In the genomic region with DNA sequence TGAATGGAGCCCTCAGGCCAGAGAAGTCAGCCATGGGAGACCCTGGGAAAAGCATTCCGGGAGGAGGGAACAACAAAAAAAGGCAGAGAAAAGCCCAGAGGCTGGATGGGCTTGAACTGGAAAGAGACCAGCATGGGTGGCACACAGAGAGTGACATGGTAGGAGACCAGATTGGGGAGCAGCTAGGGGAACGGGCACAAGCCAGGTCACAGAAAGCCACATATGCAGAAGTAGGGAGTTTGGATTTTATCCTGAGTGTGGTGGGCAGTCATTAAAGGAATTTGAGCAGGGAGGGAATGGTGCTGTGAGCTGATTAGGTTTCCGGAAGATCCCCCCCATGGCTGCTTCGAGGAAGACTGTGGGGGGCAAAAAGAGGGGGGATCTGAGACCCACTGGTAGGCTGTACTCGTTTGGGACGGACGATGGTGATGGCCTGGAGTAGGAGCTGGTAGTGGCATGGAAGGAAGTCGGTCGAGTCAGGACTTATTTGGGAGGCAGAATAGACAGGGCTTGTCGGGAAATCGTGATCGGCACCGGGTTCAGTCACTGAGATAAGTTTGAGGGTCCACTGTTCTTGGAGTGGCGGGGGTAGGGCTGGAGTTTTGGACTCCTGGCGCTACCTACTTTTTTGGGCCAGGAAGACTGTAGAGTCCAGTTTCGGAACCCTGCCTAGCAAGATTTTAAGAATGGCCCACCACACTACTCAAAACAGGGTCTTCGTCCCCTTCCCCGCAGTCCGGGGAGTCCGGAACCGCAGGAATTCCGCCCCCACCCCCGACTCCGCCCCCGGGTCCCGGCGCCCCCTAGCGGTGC, we compare ENCODE assay signal across 8 cellular contexts. TPM values are rescaled to one million over a fixed set of nuclear protein-coding genes. Genes with fewer than 3 reads are reported as not detected.
DNase-seq lines count a peak whose midpoint lies in the region; ATAC-seq, FAIRE-seq and TF ChIP-seq lines count a peak whose summit lies in the region.

No MANE protein-coding gene starts in this region.

- H3K9me3 Mint-ChIP-seq in Caco-2 (ENCODE audit: unreplicated experiment): no peaks in the 10 kb centered on the region
- no peaks in the 10 kb centered on the region for H3K9me3 Mint-ChIP-seq in astrocyte (ENCODE audit: unreplicated experiment)

- H3K27ac ChIP-seq in HUES64 (ENCODE audit: low read depth, low read length) (peak overlapping the region; percentile 98), astrocyte (ENCODE audit: low read depth, low read length) (peak overlapping the region; percentile 96), keratinocyte (ENCODE audit: control insufficient read depth, insufficient read depth, low read length) (peak overlapping the region; percentile 92)

- H3K4me1 Mint-ChIP-seq in Caco-2 (ENCODE audit: low read depth, unreplicated experiment) (peaks cover 8% of the 10 kb centered on the region), astrocyte (ENCODE audit: low read depth, unreplicated experiment) (peaks cover 14% of the 10 kb centered on the region)

- H4K20me1 ChIP-seq in astrocyte (ENCODE audit: insufficient read depth, low read length) (peaks cover 20% of the 10 kb centered on the region), keratinocyte (ENCODE audit: control insufficient read depth, extremely low read depth, insufficient read depth, low read length) (no peaks in the 10 kb centered on the region)

- H3K4me3 ChIP-seq in Caco-2 (ENCODE audit: low read depth, low read length) (peak overlapping the region; percentile 46), HUES64 (ENCODE audit: low read length) (peak overlapping the region; percentile 77), astrocyte (ENCODE audit: insufficient read depth, low read depth, low read length) (peak overlapping the region; percentile 98), keratinocyte (ENCODE audit: control insufficient read depth in 2 of 3, extremely low read depth in 1 of 3, insufficient read depth in 2 of 3, low read depth in 1 of 3, low read length in 3 of 3) (peak overlapping the region; percentile 61 to 100 (median 99))

- H2AFZ ChIP-seq in astrocyte (ENCODE audit: low read depth, low read length): peak overlapping the region; percentile 12
- peak overlapping the region; percentile 33 for H2AFZ ChIP-seq in keratinocyte (ENCODE audit: control insufficient read depth, low read length)

- peaks cover 38% of the 10 kb centered on the region for H3K79me2 ChIP-seq in astrocyte (ENCODE audit: insufficient read depth, low read length)
- H3K79me2 ChIP-seq in keratinocyte (ENCODE audit: control insufficient read depth, insufficient read depth, low read length): peaks cover 28% of the 10 kb centered on the region

- H3K36me3 Mint-ChIP-seq in Caco-2 (ENCODE audit: insufficient read depth, unreplicated experiment) (peaks cover 25% of the 10 kb centered on the region), astrocyte (ENCODE audit: low read depth, unreplicated experiment) (peaks cover 3% of the 10 kb centered on the region)

- no peaks in the 10 kb centered on the region for H3K9me1 ChIP-seq in keratinocyte (ENCODE audit: control insufficient read depth, extremely low read depth, insufficient read depth, low read length)

- FAIRE-seq in astrocyte (lab: Jason Lieb, UNC): no peak
- no peak for FAIRE-seq in keratinocyte (lab: Jason Lieb, UNC)

- H3K27ac Mint-ChIP-seq in Caco-2 (ENCODE audit: unreplicated experiment) (peak overlapping the region; percentile 90), astrocyte (ENCODE audit: unreplicated experiment) (peak overlapping the region; percentile 100)

- DNase-seq in Caco-2 (no peak), astrocyte (ENCODE audit: low read depth) (no peak), keratinocyte (ENCODE audit: low read depth, low spot score) (no peak), NCI-H748 (lab: John Stamatoyannopoulos, UW; ENCODE audit: unreplicated experiment) (no peak), NCI-H69 (lab: John Stamatoyannopoulos, UW) (no peak), CD1c-positive myeloid dendritic cell (ENCODE audit: extremely low spot score) (no peak)
- DNase-seq in stimulated activated naive CD8-positive, alpha-beta T cell treated with anti-CD3 and anti-CD28 coated beads, Interleukin-15, Interleukin-2, amounts not matched to agents 100 U/mL and 50 U/mL, for 24 hours: peak; percentile 26

- POLR2A ChIA-PET in Caco-2 (lab: Charles Lee): interaction anchor here (0.6 to 2.0 kb wide), 3 partner anchors 18 to 185 kb away, joined by 3 to 12 read pairs (median 4); a partner anchor contains a TSS

- H3K4me1 ChIP-seq in Caco-2: no peaks in the 10 kb centered on the region
- peaks cover 10% of the 10 kb centered on the region for H3K4me1 ChIP-seq in HUES64 (ENCODE audit: insufficient read depth, low read length)
- peaks cover 21% of the 10 kb centered on the region for H3K4me1 ChIP-seq in astrocyte (ENCODE audit: insufficient read depth, low read length)
- H3K4me1 ChIP-seq in keratinocyte (ENCODE audit: control insufficient read depth, extremely low read depth, insufficient read depth, low read length): peaks cover 7% of the 10 kb centered on the region

- dilution Hi-C loops in keratinocyte (cut with MboI; ENCODE audit: extremely low pct_ligation_motif_present, low sequenced_read_pairs): no loop called here

- no TSS peak for BruUV-seq in Caco-2 (replicated peaks; lab: Mats Ljungman, UMichigan)

- CTCF ChIA-PET in Caco-2 (lab: Charles Lee): interaction anchor here (1.0 to 1.1 kb wide), 2 partner anchors 11 to 18 kb away, joined by 3 to 5 read pairs; no protein-coding TSS in a partner anchor

- H3K9ac ChIP-seq in HUES64 (ENCODE audit: low read depth, low read length) (peak overlapping the region; percentile 80), astrocyte (ENCODE audit: low read length) (peak overlapping the region; percentile 99), keratinocyte (ENCODE audit: control insufficient read depth, extremely low read depth, insufficient read depth, low read length) (peak overlapping the region; percentile 96)

- TF ChIP-seq CTCF in Caco-2 (IDR thresholded peaks at IDR 0.05; ENCODE audit: insufficient read depth in 1 of 2, low read depth in 1 of 2, low read length in 1 of 2, severe bottlenecking in 1 of 2, unreplicated experiment in 1 of 2) (no peak), astrocyte (IDR thresholded peaks at IDR 0.05; ENCODE audit: insufficient read depth, low read depth, low read length) (no peak), keratinocyte (optimal IDR thresholded peaks at IDR 0.05 in 1 of 3, IDR thresholded peaks at IDR 0.05 in 1 of 3, conservative IDR thresholded peaks at IDR 0.05 in 1 of 3; ENCODE audit: extremely low read depth in 1 of 3, insufficient read depth in 2 of 3, low read length in 3 of 3) (no peak)

- 2% methylated on average over 28 of the region's 28 CpGs for WGBS in HUES64

- H3K36me3 ChIP-seq in Caco-2 (ENCODE audit: control insufficient read depth, insufficient read depth, low read length): no peaks in the 10 kb centered on the region; the same call in 1 of the 2 replicates
- peaks cover 7% of the 10 kb centered on the region; the same call in 1 of the 2 replicates for H3K36me3 ChIP-seq in HUES64 (ENCODE audit: insufficient read depth, low read length)
- peaks cover 10% of the 10 kb centered on the region for H3K36me3 ChIP-seq in astrocyte (ENCODE audit: insufficient read depth, low read length)
- peaks cover 0 to 6% of the 10 kb centered on the region in 2 experiments for H3K36me3 ChIP-seq in keratinocyte (ENCODE audit: control insufficient read depth in 2 of 2, extremely low read depth in 1 of 2, insufficient read depth in 2 of 2, low read length in 2 of 2)

- no peak for ATAC-seq in stimulated activated naive CD8-positive, alpha-beta T cell treated with anti-CD3 and anti-CD28 coated beads, Interleukin-15, Interleukin-2, amounts not matched to agents 100 U/mL and 50 U/mL, for 24 hours

- no peaks in the 10 kb centered on the region for H3K27me3 ChIP-seq in Caco-2 (replicated peaks; ENCODE audit: control insufficient read depth, insufficient read depth, low read length)
- H3K27me3 ChIP-seq in HUES64 (ENCODE audit: insufficient read depth, low read length): no peaks in the 10 kb centered on the region
- no peaks in the 10 kb centered on the region for H3K27me3 ChIP-seq in astrocyte (ENCODE audit: insufficient read depth, low read length)
- H3K27me3 ChIP-seq in keratinocyte (ENCODE audit: control insufficient read depth, extremely low read depth, insufficient read depth, low read length): no peaks in the 10 kb centered on the region

- intact Hi-C loops in Caco-2 (cut with micrococcal nuclease; ENCODE audit: unreplicated experiment): loop anchor here (1.0 kb wide), 1 partner anchor 40 kb away; a partner anchor contains a TSS

- H3K4me3 Mint-ChIP-seq in Caco-2 (ENCODE audit: unreplicated experiment) (peak overlapping the region; percentile 93), astrocyte (ENCODE audit: unreplicated experiment) (peak overlapping the region; percentile 95)

- H3K27me3 Mint-ChIP-seq in Caco-2 (ENCODE audit: insufficient read depth, unreplicated experiment) (no peaks in the 10 kb centered on the region), astrocyte (ENCODE audit: low read depth, unreplicated experiment) (no peaks in the 10 kb centered on the region)

- peak overlapping the region; percentile 99 for H3K4me2 ChIP-seq in astrocyte (ENCODE audit: low read length)
- H3K4me2 ChIP-seq in keratinocyte (ENCODE audit: control insufficient read depth, extremely low read depth, insufficient read depth, low read depth, low read length): peak overlapping the region; percentile 95

- H3K9me3 ChIP-seq in Caco-2: no peaks in the 10 kb centered on the region
- no peaks in the 10 kb centered on the region for H3K9me3 ChIP-seq in HUES64 (ENCODE audit: insufficient read depth, low read depth, low read length)
- H3K9me3 ChIP-seq in astrocyte (ENCODE audit: insufficient read depth, low read depth, low read length): no peaks in the 10 kb centered on the region
- H3K9me3 ChIP-seq in keratinocyte (ENCODE audit: control insufficient read depth, low read depth, low read length): no peaks in the 10 kb centered on the region

RNA-seq across cellular contexts. Expression of a gene that starts 0.9 kb away (rescaled TPM):
- 7.7 and 8.6 TPM in 2 replicates for total RNA-seq in Caco-2 (2022)
- 4.3 TPM for polyA plus RNA-seq in HUES64 (2013, experiment 1 of 2)
- 3.5 TPM for polyA plus RNA-seq in HUES64 (2013, experiment 2 of 2)
- total RNA-seq in astrocyte: 21.6 and 22.9 TPM in 2 replicates
- polyA plus RNA-seq in keratinocyte: 9.5 to 15.4 TPM (median 10.5 TPM) in 3 replicates
- 17.5 TPM for polyA plus RNA-seq in keratinocyte (2011; ENCODE audit: low read depth)
- 7.1 and 13.0 TPM in 2 replicates for polyA plus RNA-seq in keratinocyte (2011; cell fraction: cytosol; rRNA removed)
- polyA plus RNA-seq in keratinocyte (2011; cell fraction: nucleus; rRNA removed): 8.1 and 10.9 TPM in 2 replicates
- 10.6 and 28.6 TPM in 2 replicates for polyA plus RNA-seq in keratinocyte (2012; ENCODE audit: low replicate concordance)
- 3.8 to 6.1 TPM (median 4.4 TPM) in 3 replicates for polyA minus RNA-seq in keratinocyte
- polyA minus RNA-seq in keratinocyte (2011; cell fraction: cytosol; rRNA and poly(A)+ RNA removed): 10.0 TPM
- polyA minus RNA-seq in keratinocyte (2011; cell fraction: nucleus; rRNA and poly(A)+ RNA removed): 3.5 and 4.0 TPM in 2 replicates

RNA-seq across cellular contexts. Expression of a gene that starts 11.7 kb away (rescaled TPM):
- total RNA-seq in Caco-2 (2022) (2.5 TPM in 2 replicates), astrocyte (1.5 and 2.6 TPM in 2 replicates)
- 3.3 TPM for polyA plus RNA-seq in HUES64 (2013, experiment 1 of 2)
- polyA plus RNA-seq in HUES64 (2013, experiment 2 of 2): 3.1 TPM
- polyA plus RNA-seq in keratinocyte: 0.22 to 0.49 TPM (median 0.42 TPM) in 3 replicates
- polyA plus RNA-seq in keratinocyte (2011; ENCODE audit: low read depth): 0.56 TPM
- polyA plus RNA-seq in keratinocyte (2011; cell fraction: cytosol; rRNA removed): 0.21 and 0.45 TPM in 2 replicates
- 0.82 and 1.0 TPM in 2 replicates for polyA plus RNA-seq in keratinocyte (2011; cell fraction: nucleus; rRNA removed)
- 0.45 and 0.90 TPM in 2 replicates for polyA plus RNA-seq in keratinocyte (2012; ENCODE audit: low replicate concordance)
- polyA minus RNA-seq in keratinocyte: 0.13 to 0.33 TPM (median 0.32 TPM) in 3 replicates
- 0.58 TPM for polyA minus RNA-seq in keratinocyte (2011; cell fraction: cytosol; rRNA and poly(A)+ RNA removed)
- 0.32 and 0.47 TPM in 2 replicates for polyA minus RNA-seq in keratinocyte (2011; cell fraction: nucleus; rRNA and poly(A)+ RNA removed)

RNA-seq across cellular contexts. Expression of a gene that starts 19.3 kb away (rescaled TPM):
- total RNA-seq in Caco-2 (2022) (45.2 and 52.2 TPM in 2 replicates), astrocyte (49.7 and 58.5 TPM in 2 replicates)
- polyA plus RNA-seq in HUES64 (2013, experiment 1 of 2): 17.2 TPM
- 21.0 TPM for polyA plus RNA-seq in HUES64 (2013, experiment 2 of 2)
- 11.8 to 16.1 TPM (median 13.2 TPM) in 3 replicates for polyA plus RNA-seq in keratinocyte
- polyA plus RNA-seq in keratinocyte (2011; ENCODE audit: low read depth): 1.1 TPM
- 9.0 and 9.9 TPM in 2 replicates for polyA plus RNA-seq in keratinocyte (2011; cell fraction: cytosol; rRNA removed)
- polyA plus RNA-seq in keratinocyte (2011; cell fraction: nucleus; rRNA removed): 11.3 and 14.8 TPM in 2 replicates
- polyA plus RNA-seq in keratinocyte (2012; ENCODE audit: low replicate concordance): 11.9 and 19.4 TPM in 2 replicates
- polyA minus RNA-seq in keratinocyte: 14.4 to 18.5 TPM (median 14.8 TPM) in 3 replicates
- 35.3 TPM for polyA minus RNA-seq in keratinocyte (2011; cell fraction: cytosol; rRNA and poly(A)+ RNA removed)
- 9.1 and 9.6 TPM in 2 replicates for polyA minus RNA-seq in keratinocyte (2011; cell fraction: nucleus; rRNA and poly(A)+ RNA removed)

RNA-seq across cellular contexts. Expression of a gene that starts 34.9 kb away (rescaled TPM):
- total RNA-seq in Caco-2 (2022) (not detected in 2 replicates), astrocyte (0.12 TPM in 1 of 2 replicates, not detected in the other)
- 0.20 TPM for polyA plus RNA-seq in HUES64 (2013, experiment 1 of 2)
- 0.25 TPM for polyA plus RNA-seq in HUES64 (2013, experiment 2 of 2)
- 0.03 to 0.06 TPM in 2 of 3 replicates, not detected in the other for polyA plus RNA-seq in keratinocyte
- polyA plus RNA-seq in keratinocyte (2011; ENCODE audit: low read depth): not detected
- polyA plus RNA-seq in keratinocyte (2011; cell fraction: cytosol; rRNA removed): 0.04 and 0.06 TPM in 2 replicates
- polyA plus RNA-seq in keratinocyte (2011; cell fraction: nucleus; rRNA removed): not detected in 2 replicates
- 0.05 and 0.08 TPM in 2 replicates for polyA plus RNA-seq in keratinocyte (2012; ENCODE audit: low replicate concordance)
- 0.07 TPM in 1 of 3 replicates, not detected in the others for polyA minus RNA-seq in keratinocyte
- not detected for polyA minus RNA-seq in keratinocyte (2011; cell fraction: cytosol; rRNA and poly(A)+ RNA removed)
- not detected in 2 replicates for polyA minus RNA-seq in keratinocyte (2011; cell fraction: nucleus; rRNA and poly(A)+ RNA removed)

RNA-seq across cellular contexts. Expression of a gene that starts 40.7 kb away (rescaled TPM):
- total RNA-seq in Caco-2 (2022) (75.2 and 101 TPM in 2 replicates), astrocyte (27.1 and 32.7 TPM in 2 replicates)
- 17.7 TPM for polyA plus RNA-seq in HUES64 (2013, experiment 1 of 2)
- 21.0 TPM for polyA plus RNA-seq in HUES64 (2013, experiment 2 of 2)
- polyA plus RNA-seq in keratinocyte: 48.6 to 129 TPM (median 52.5 TPM) in 3 replicates
- polyA plus RNA-seq in keratinocyte (2011; ENCODE audit: low read depth): 26.7 TPM
- 57.0 and 105 TPM in 2 replicates for polyA plus RNA-seq in keratinocyte (2011; cell fraction: cytosol; rRNA removed)
- 39.1 and 52.7 TPM in 2 replicates for polyA plus RNA-seq in keratinocyte (2011; cell fraction: nucleus; rRNA removed)
- 75.2 and 154 TPM in 2 replicates for polyA plus RNA-seq in keratinocyte (2012; ENCODE audit: low replicate concordance)
- 34.0 to 82.3 TPM (median 74.7 TPM) in 3 replicates for polyA minus RNA-seq in keratinocyte
- polyA minus RNA-seq in keratinocyte (2011; cell fraction: cytosol; rRNA and poly(A)+ RNA removed): 105 TPM
- polyA minus RNA-seq in keratinocyte (2011; cell fraction: nucleus; rRNA and poly(A)+ RNA removed): 15.5 and 17.0 TPM in 2 replicates

Comparison
In these comparisons a context has a peak if more than half of its experiments do, and no peak if none do; other contexts are left out.
1. H3K4me3 ChIP-seq: peak in every context shown above with its lines; median percentile 99 in keratinocyte; 98 in astrocyte; 77 in HUES64; 46 in Caco-2.